10 cellular contexts compared by ENCODE assay signal in the genomic region with DNA sequence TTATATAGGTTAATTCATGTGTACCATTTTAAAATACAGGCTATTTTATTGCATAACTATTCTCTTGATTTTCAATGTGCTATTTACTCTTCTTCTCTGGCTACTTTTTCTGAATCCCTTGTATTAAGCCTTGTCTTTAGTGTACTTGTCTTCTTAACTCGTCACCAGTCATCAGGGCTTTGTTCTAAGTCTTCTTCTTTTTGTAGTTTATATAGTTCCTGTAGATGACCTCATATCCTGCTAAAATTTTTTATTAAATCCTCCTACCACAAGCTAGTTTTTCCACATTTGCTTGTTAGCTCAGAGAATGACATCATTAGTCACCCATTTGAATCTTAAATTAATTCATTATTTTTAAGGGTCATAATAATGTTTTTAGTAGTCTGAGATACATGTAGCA.
"Had no signal": no experiment of that assay in that cellular context is flagged by ENCODE, and none has a peak within 500 bp of the region (broad histone marks: within the 10 kb centered on the region; RNA-seq: fewer than 3 reads in every experiment).

No MANE protein-coding gene starts in this region.

- H3K4me3 ChIP-seq: GM23248, HAP-1 had no signal

- H2AFZ ChIP-seq: GM23248 had no signal

- H3K36me3 ChIP-seq: HAP-1 had no signal

- H3K9ac ChIP-seq: GM23248, KMS-11 had no signal

- H3K4me2 ChIP-seq: KMS-11 had no signal

- H3K4me3 Mint-ChIP-seq: IgD-negative memory B cell had no signal

- H3K36me3 Mint-ChIP-seq: IgD-negative memory B cell had no signal

- H3K9me3 ChIP-seq: HAP-1 had no signal

- ATAC-seq: HCT116 had no signal

- H3K27me3 Mint-ChIP-seq: IgD-negative memory B cell had no signal

- H3K27ac ChIP-seq: GM23248, HL-60, KMS-11 had no signal

- H3K4me1 ChIP-seq: HAP-1 had no signal

- DNase-seq: GM23248, GOT3, H7, KBM-7 had no signal

- H3K27ac Mint-ChIP-seq: IgD-negative memory B cell had no signal

- H3K4me1 Mint-ChIP-seq: IgD-negative memory B cell had no signal

- FAIRE-seq: HTR-8/SVneo had no signal
